26 cellular contexts compared by ENCODE assay signal in genomic region chr4:145927055-145927454, GRCh38.
"Had no signal": no experiment of that assay in that cellular context is flagged by ENCODE, and none has a peak within 500 bp of the region (broad histone marks: within the 10 kb centered on the region; RNA-seq: fewer than 3 reads in every experiment).

No MANE protein-coding gene starts in this region.

- H3K4me2 ChIP-seq: neural progenitor cell had no signal

- H3K27me3 ChIP-seq: neural progenitor cell, neutrophil, ovary, right atrium auricular region, stomach, tibial artery, uterus had no signal

- H3K27ac ChIP-seq: left ventricle myocardium inferior, neural progenitor cell, neutrophil, ovary, right atrium auricular region, skin epidermis, stomach, thoracic aorta, tibial artery, uterus had no signal

- H3K9ac ChIP-seq: neural progenitor cell had no signal

- H3K9me3 ChIP-seq: left ventricle myocardium inferior, neutrophil, ovary, right atrium auricular region, stomach, thoracic aorta, tibial artery, uterus had no signal

- H3K4me1 ChIP-seq: neural progenitor cell, uterus had no signal

- H3K4me3 ChIP-seq: left ventricle myocardium inferior, lung, neural progenitor cell, ovary, right atrium auricular region, skin epidermis, stomach, thoracic aorta, tibial artery, uterus had no signal

- DNase-seq: hypothalamus; immature natural killer cell; left ventricle myocardium inferior; mesendoderm; naive B cell; natural killer cell; nephron progenitor cell; occipital lobe; ovary; stimulated activated CD4-positive, alpha-beta T cell treated with anti-CD3 and anti-CD28 coated beads, Interleukin-12 subunit alpha, Interleukin-12 subunit beta, amount 100 ng/mL, for 4 hours; stimulated activated CD4-positive, alpha-beta T cell treated with anti-CD3 and anti-CD28 coated beads, Interleukin-15, amount 100 ng/mL, for 24 hours; stimulated activated CD4-positive, alpha-beta T cell treated with anti-CD3 and anti-CD28 coated beads, Interleukin-2, amount 100 ng/mL, for 24 hours; stimulated activated CD4-positive, alpha-beta T cell treated with anti-CD3 and anti-CD28 coated beads, Interleukin-4, amount 100 ng/mL, for 1 hour; stimulated activated naive B cell treated with anti-CD40 and anti-IgM and Interleukin-4, amounts not matched to agents 10 μg/mL and 1 μg/mL and 100 μg/mL, for 72 hours; stimulated activated naive CD8-positive, alpha-beta T cell treated with anti-CD3 and anti-CD28 coated beads, Interleukin-15, Interleukin-2, amounts not matched to agents 100 U/mL and 50 U/mL, for 24 hours; stomach; tibial artery; uterus had no signal

- H2AFZ ChIP-seq: neural progenitor cell had no signal

- FAIRE-seq: islet of Langerhans had no signal

- ATAC-seq: natural killer cell; sciatic nerve; stimulated activated naive B cell treated with anti-CD40 and anti-IgM and Interleukin-4, amounts not matched to agents 10 μg/mL and 1 μg/mL and 100 μg/mL, for 72 hours; stimulated activated naive CD8-positive, alpha-beta T cell treated with anti-CD3 and anti-CD28 coated beads, Interleukin-15, Interleukin-2, amounts not matched to agents 100 U/mL and 50 U/mL, for 24 hours had no signal

- H3K36me3 ChIP-seq: left ventricle myocardium inferior, neural progenitor cell, neutrophil, ovary, right atrium auricular region, stomach, thoracic aorta, tibial artery, uterus had no signal
